32 cellular contexts compared by ENCODE assay signal in genomic region chr2:229952256-229952835, GRCh38.
"Had no signal": no experiment of that assay in that cellular context is flagged by ENCODE, and none has a peak within 500 bp of the region (broad histone marks: within the 10 kb centered on the region; RNA-seq: fewer than 3 reads in every experiment).

No MANE protein-coding gene starts in this region.

- H3K4me1 Mint-ChIP-seq: mesothelial cell of epicardium, naive B cell had no signal

- H3K36me3 ChIP-seq: esophagus muscularis mucosa, heart left ventricle, ovary, right lobe of liver, upper lobe of left lung had no signal

- H3K9me3 Mint-ChIP-seq: activated CD4-positive, alpha-beta T cell treated with anti-CD3 and anti-CD28 coated beads, Interleukin-2, amount 10 ng/mL, durations not matched to agents 24 days and 14 days; activated CD8-positive, alpha-beta T cell treated with anti-CD3 and anti-CD28 coated beads for 36 hours; activated naive CD4-positive, alpha-beta T cell treated with anti-CD3 and anti-CD28 coated beads, Interleukin-2, amount 50 U/mL, for 24 hours; activated naive CD8-positive, alpha-beta T cell treated with anti-CD3 and anti-CD28 coated beads, Interleukin-2, amount 50 U/mL, for 24 hours; activated T-cell treated with anti-CD3 and anti-CD28 coated beads, Interleukin-2, amount 50 U/mL, for 4 hours; activated T-helper 2 cell treated with anti-CD3 and anti-CD28 coated beads, Interferon-gamma antibody, Interleukin-2, Interleukin-4, amounts not matched to agents 10 μg/mL and 5 μg/mL and 100 μg/mL, durations not matched to agents 14 hours and 24 hours and 36 hours; mesothelial cell of epicardium; naive B cell; nephron progenitor cell; stimulated activated effector memory CD8-positive, alpha-beta T cell treated with anti-CD3 and anti-CD28 coated beads, Interleukin-12 subunit alpha, Interleukin-12 subunit beta, amount 100 ng/mL, for 72 hours; stimulated activated naive CD8-positive, alpha-beta T cell treated with anti-CD3 and anti-CD28 coated beads, Interleukin-15, amount 100 ng/mL, for 72 hours; T-helper 1 cell treated with Interleukin-12 subunit alpha and Interleukin-12 subunit beta and Interleukin-4 antibody, amounts not matched to agents 30 μg/mL and 1 μg/mL, for 36 hours had no signal

- H3K27ac ChIP-seq: esophagus muscularis mucosa, foreskin keratinocyte, heart left ventricle, ovary, right lobe of liver, skin epidermis, upper lobe of left lung, VCaP had no signal

- H3K27me3 Mint-ChIP-seq: activated CD4-positive, alpha-beta T cell treated with anti-CD3 and anti-CD28 coated beads, Interleukin-2, amount 10 ng/mL, durations not matched to agents 24 days and 14 days; activated CD8-positive, alpha-beta T cell treated with anti-CD3 and anti-CD28 coated beads for 36 hours; activated naive CD4-positive, alpha-beta T cell treated with anti-CD3 and anti-CD28 coated beads, Interleukin-2, amount 50 U/mL, for 24 hours; activated naive CD8-positive, alpha-beta T cell treated with anti-CD3 and anti-CD28 coated beads, Interleukin-2, amount 50 U/mL, for 24 hours; naive B cell; progenitor cell of endocrine pancreas; stimulated activated naive CD8-positive, alpha-beta T cell treated with anti-CD3 and anti-CD28 coated beads, Interleukin-15, amount 100 ng/mL, for 72 hours had no signal

- H3K27ac Mint-ChIP-seq: activated CD4-positive, alpha-beta T cell treated with anti-CD3 and anti-CD28 coated beads, Interleukin-2, amount 10 ng/mL, durations not matched to agents 24 days and 14 days; activated CD8-positive, alpha-beta T cell treated with anti-CD3 and anti-CD28 coated beads for 36 hours; activated naive CD4-positive, alpha-beta T cell treated with anti-CD3 and anti-CD28 coated beads, Interleukin-2, amount 50 U/mL, for 24 hours; activated naive CD8-positive, alpha-beta T cell treated with anti-CD3 and anti-CD28 coated beads, Interleukin-2, amount 50 U/mL, for 24 hours; activated T-helper 2 cell treated with anti-CD3 and anti-CD28 coated beads, Interferon-gamma antibody, Interleukin-2, Interleukin-4, amounts not matched to agents 10 μg/mL and 5 μg/mL and 100 μg/mL, durations not matched to agents 14 hours and 24 hours and 36 hours; mesothelial cell of epicardium; naive B cell; progenitor cell of endocrine pancreas; stimulated activated effector memory CD8-positive, alpha-beta T cell treated with anti-CD3 and anti-CD28 coated beads, Interleukin-12 subunit alpha, Interleukin-12 subunit beta, amount 100 ng/mL, for 72 hours; stimulated activated naive CD8-positive, alpha-beta T cell treated with anti-CD3 and anti-CD28 coated beads, Interleukin-15, amount 100 ng/mL, for 72 hours; T-helper 1 cell treated with Interleukin-12 subunit alpha and Interleukin-12 subunit beta and Interleukin-4 antibody, amounts not matched to agents 30 μg/mL and 1 μg/mL, for 36 hours had no signal

- H3K4me3 Mint-ChIP-seq: activated CD4-positive, alpha-beta T cell treated with anti-CD3 and anti-CD28 coated beads, Interleukin-2, amount 10 ng/mL, durations not matched to agents 24 days and 14 days; activated CD8-positive, alpha-beta T cell treated with anti-CD3 and anti-CD28 coated beads for 36 hours; activated naive CD4-positive, alpha-beta T cell treated with anti-CD3 and anti-CD28 coated beads, Interleukin-2, amount 50 U/mL, for 24 hours; activated naive CD8-positive, alpha-beta T cell treated with anti-CD3 and anti-CD28 coated beads, Interleukin-2, amount 50 U/mL, for 24 hours; activated T-cell treated with anti-CD3 and anti-CD28 coated beads, Interleukin-2, amount 50 U/mL, for 4 hours; mesothelial cell of epicardium; naive B cell; nephron progenitor cell; stimulated activated effector memory CD8-positive, alpha-beta T cell treated with anti-CD3 and anti-CD28 coated beads, Interleukin-12 subunit alpha, Interleukin-12 subunit beta, amount 100 ng/mL, for 72 hours; stimulated activated naive CD8-positive, alpha-beta T cell treated with anti-CD3 and anti-CD28 coated beads, Interleukin-15, amount 100 ng/mL, for 72 hours; T-helper 1 cell treated with Interleukin-12 subunit alpha and Interleukin-12 subunit beta and Interleukin-4 antibody, amounts not matched to agents 30 μg/mL and 1 μg/mL, for 36 hours had no signal

- H3K9me3 ChIP-seq: esophagus muscularis mucosa, heart left ventricle, ovary, right lobe of liver, upper lobe of left lung had no signal

- H3K36me3 Mint-ChIP-seq: activated naive CD4-positive, alpha-beta T cell treated with anti-CD3 and anti-CD28 coated beads, Interleukin-2, amount 50 U/mL, for 24 hours; mesothelial cell of epicardium; naive B cell; stimulated activated effector memory CD8-positive, alpha-beta T cell treated with anti-CD3 and anti-CD28 coated beads, Interleukin-12 subunit alpha, Interleukin-12 subunit beta, amount 100 ng/mL, for 72 hours had no signal

- H3K4me1 ChIP-seq: esophagus muscularis mucosa, foreskin keratinocyte, heart left ventricle, right lobe of liver, upper lobe of left lung had no signal

- DNase-seq: activated CD4-positive, alpha-beta T cell treated with anti-CD3 and anti-CD28 coated beads, Interleukin-2, amount 10 ng/mL, durations not matched to agents 24 days and 14 days; activated CD4-positive, CD25-positive, alpha-beta regulatory T cell treated with anti-CD3 and anti-CD28 coated beads, Interleukin-2, amount 50 U/mL, for 72 hours; activated CD8-positive, alpha-beta T cell treated with anti-CD3 and anti-CD28 coated beads for 36 hours; activated naive CD8-positive, alpha-beta T cell treated with anti-CD3 and anti-CD28 coated beads, Interleukin-2, amount 50 U/mL, for 24 hours; activated T-cell treated with anti-CD3 and anti-CD28 coated beads, Interleukin-2, amount 50 U/mL, for 4 hours; amygdala; central memory CD4-positive, alpha-beta T cell; foreskin keratinocyte; heart left ventricle; hypothalamus; left cardiac atrium; mammary epithelial cell; naive B cell; nephron progenitor cell; ovary; right lobe of liver; stimulated activated CD4-positive, alpha-beta T cell treated with anti-CD3 and anti-CD28 coated beads, Interleukin-12 subunit alpha, Interleukin-12 subunit beta, amount 100 ng/mL, for 4 hours; stimulated activated CD4-positive, alpha-beta T cell treated with anti-CD3 and anti-CD28 coated beads, Interleukin-4, amount 100 ng/mL, for 24 hours; stimulated activated naive CD8-positive, alpha-beta T cell treated with anti-CD3 and anti-CD28 coated beads, Interleukin-15, amount 100 ng/mL, for 72 hours; substantia nigra; SW 1271; T-helper 9 cell; upper lobe of left lung had no signal

- H3K4me3 ChIP-seq: esophagus muscularis mucosa, heart left ventricle, ovary, right lobe of liver, skin epidermis, upper lobe of left lung had no signal

- H3K27me3 ChIP-seq: esophagus muscularis mucosa, foreskin keratinocyte, heart left ventricle, ovary, right lobe of liver, upper lobe of left lung had no signal
